Comparison of ENCODE assay signal across 14 cellular contexts in the genomic region with DNA sequence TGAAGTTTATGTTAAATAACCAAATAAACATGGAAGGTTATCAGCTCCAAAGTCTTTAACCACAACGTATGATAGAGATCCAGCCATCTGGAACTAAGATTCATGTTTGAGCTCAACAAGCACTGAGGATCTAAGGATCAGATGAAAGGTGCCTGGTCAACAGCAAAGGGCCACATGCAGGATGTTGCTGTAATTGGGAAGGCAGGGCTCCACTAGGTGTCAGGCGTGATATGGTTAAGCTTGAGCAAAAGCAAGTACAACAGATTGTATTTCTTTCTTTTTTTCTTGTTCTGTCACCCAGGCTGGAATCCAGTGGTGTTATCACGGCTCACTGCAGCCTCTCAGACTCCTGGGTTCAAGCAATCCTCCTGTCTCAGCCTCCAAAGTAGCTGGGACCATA. TPM values are rescaled to one million over a fixed set of nuclear protein-coding genes. Genes with fewer than 3 reads are reported as not detected.
DNase-seq lines count a peak whose midpoint lies in the region; ATAC-seq, FAIRE-seq and TF ChIP-seq lines count a peak whose summit lies in the region.
"Had no signal": no experiment of that assay in that cellular context is flagged by ENCODE, and none has a peak within 500 bp of the region (broad histone marks: within the 10 kb centered on the region; RNA-seq: fewer than 3 reads in every experiment).

No MANE protein-coding gene starts in this region.

- H3K9ac ChIP-seq in GM12878 (ENCODE audit: control insufficient read depth, insufficient read depth, low read length), result no peak overlapping the region
- H3K9ac ChIP-seq in liver (ENCODE audit: low read depth in 1 of 2, low read length in 2 of 2), result no peak overlapping the region

- H2AFZ ChIP-seq in GM12878 (ENCODE audit: control insufficient read depth, low read depth, low read length), result no peak overlapping the region

- H3K4me3 Mint-ChIP-seq in stimulated activated effector memory CD8-positive, alpha-beta T cell treated with anti-CD3 and anti-CD28 coated beads, Interleukin-12 subunit alpha, Interleukin-12 subunit beta, amount 100 ng/mL, for 72 hours, result no peak overlapping the region
- H3K4me3 Mint-ChIP-seq: naive thymus-derived CD8-positive, alpha-beta T cell had no signal

- no peak overlapping the region for H3K4me2 ChIP-seq in GM12878 (ENCODE audit: control insufficient read depth, insufficient read depth)

- no peak overlapping the region for H3K4me3 ChIP-seq in GM06990 (replicated peaks; ENCODE audit: low read depth, low read length)
- no peak overlapping the region for H3K4me3 ChIP-seq in GM12878
- H3K4me3 ChIP-seq in liver (ENCODE audit: low read depth in 1 of 3, low read length in 3 of 3), result no peak overlapping the region
- no peak overlapping the region for H3K4me3 ChIP-seq in breast epithelium
- H3K4me3 ChIP-seq: heart right ventricle, suprapubic skin had no signal

- in situ Hi-C loops in GM12878 (cut with MboI), result no loop called here

- TF ChIP-seq RAD21 in Ishikawa (IDR thresholded peaks at IDR 0.05; ENCODE audit: low read depth), result peak; percentile 27
- peak; percentile 70 for TF ChIP-seq RAD21 in GM12878 (IDR thresholded peaks at IDR 0.05; ENCODE audit: insufficient read depth, low read depth, low read length)
- TF ChIP-seq RAD21 in liver (IDR thresholded peaks at IDR 0.05), result peak; percentile 68 to 74

- H3K36me3 Mint-ChIP-seq in stimulated activated effector memory CD8-positive, alpha-beta T cell treated with anti-CD3 and anti-CD28 coated beads, Interleukin-12 subunit alpha, Interleukin-12 subunit beta, amount 100 ng/mL, for 72 hours, result peaks cover 12% of the 10 kb centered on the region

- 77% methylated on average over 3 of the region's 3 CpGs for WGBS in GM12878 (ENCODE audit: insufficient coverage, insufficient replicate concordance, low lambda C conversion rate, missing lambda C conversion rate)
- WGBS in liver, result 56% methylated on average over 3 of the region's 3 CpGs

- RAD21 ChIA-PET in GM12878 (lab: Charles Lee; ENCODE audit: unreplicated experiment), result interaction anchor here (0.5 kb wide), 1 partner anchor 114 kb away, joined by 3 read pairs; no protein-coding TSS in a partner anchor

- no peaks in the 10 kb centered on the region for H3K9me3 Mint-ChIP-seq in stimulated activated effector memory CD8-positive, alpha-beta T cell treated with anti-CD3 and anti-CD28 coated beads, Interleukin-12 subunit alpha, Interleukin-12 subunit beta, amount 100 ng/mL, for 72 hours
- H3K9me3 Mint-ChIP-seq: naive thymus-derived CD8-positive, alpha-beta T cell had no signal

- H3K4me1 ChIP-seq in GM12878 (ENCODE audit: control insufficient read depth, insufficient read depth, low read length), result peaks cover 12% of the 10 kb centered on the region
- peaks cover 0 to 10% (median 8%) of the 10 kb centered on the region in 4 donors for H3K4me1 ChIP-seq in liver (ENCODE audit: control insufficient read depth in 4 of 4, insufficient read depth in 4 of 4, low read length in 3 of 4)
- H3K4me1 ChIP-seq in breast epithelium, result no peaks in the 10 kb centered on the region
- H3K4me1 ChIP-seq: heart right ventricle had no signal

- TF ChIP-seq EP300 in Ishikawa (IDR thresholded peaks at IDR 0.05; ENCODE audit: borderline replicate concordance) (no peak), GM12878 (IDR thresholded peaks at IDR 0.05; ENCODE audit: borderline replicate concordance in 1 of 2, control insufficient read depth in 1 of 2, low read depth in 2 of 2, low read length in 2 of 2) (no peak)

- intact Hi-C loops in GM12878 (cut with micrococcal nuclease; ENCODE audit: unreplicated experiment), result no loop called here
- intact Hi-C loops in breast epithelium (cut with DNase I; ENCODE audit: low total_unique reads), result loop anchor here (5.0 kb wide), 1 partner anchor 1068 kb away; no protein-coding TSS in a partner anchor

- TF ChIP-seq CTCF in GM06990 (IDR thresholded peaks at IDR 0.05; ENCODE audit: insufficient read depth, low read length, poor library complexity, severe bottlenecking) (peak; percentile 42), GM12878 (IDR thresholded peaks at IDR 0.05 in 2 of 3, conservative IDR thresholded peaks at IDR 0.05 in 1 of 3; ENCODE audit: control insufficient read depth in 2 of 3, extremely low read depth in 1 of 3, insufficient read depth in 1 of 3, low read depth in 3 of 3, low read length in 3 of 3) (peak in 2 of 3 experiments; percentile 29 to 47; a peak in 3 of 6 replicates), liver (IDR thresholded peaks at IDR 0.05; ENCODE audit: low read depth, low read length, missing input control) (peak; percentile 21), breast epithelium (IDR thresholded peaks at IDR 0.05) (no peak)

- SMC1A ChIA-PET in GM12878 (lab: Charles Lee; ENCODE audit: uncharacterized antibody, unreplicated experiment), result interaction anchor here (1.1 to 1.6 kb wide), 5 partner anchors 9 to 165 kb away, joined by 3 to 9 read pairs (median 4); partner anchors contain the start of gene EBPL

- no peaks in the 10 kb centered on the region; the same call in 1 of the 2 replicates for H4K20me1 ChIP-seq in GM12878 (ENCODE audit: control insufficient read depth, insufficient read depth)

- no peaks in the 10 kb centered on the region; the same call in 1 of the 2 replicates for H3K36me3 ChIP-seq in GM06990 (ENCODE audit: control insufficient read depth, insufficient read depth, low read length)
- H3K36me3 ChIP-seq in GM12878 (ENCODE audit: control insufficient read depth in 2 of 2, insufficient read depth in 2 of 2, low read length in 1 of 2), result no peaks in the 10 kb centered on the region
- H3K36me3 ChIP-seq in liver (ENCODE audit: control insufficient read depth in 4 of 4, insufficient read depth in 3 of 4, low read depth in 1 of 4, low read length in 3 of 4), result peaks cover 0 to 7% (median under 1%) of the 10 kb centered on the region in 4 donors
- H3K36me3 ChIP-seq in breast epithelium, result no peaks in the 10 kb centered on the region

- TF ChIP-seq POLR2A in GM12878 (IDR thresholded peaks at IDR 0.05; ENCODE audit: low read depth, low read length) (no peak), breast epithelium (IDR thresholded peaks at IDR 0.05) (no peak)

- peaks cover 9% of the 10 kb centered on the region for H3K4me1 Mint-ChIP-seq in stimulated activated effector memory CD8-positive, alpha-beta T cell treated with anti-CD3 and anti-CD28 coated beads, Interleukin-12 subunit alpha, Interleukin-12 subunit beta, amount 100 ng/mL, for 72 hours

- CTCF ChIA-PET in GM12878 (lab: Yijun Ruan, JAX), result interaction anchor here (1.2 to 1.8 kb wide), 3 partner anchors 108 to 171 kb away, joined by 3 to 12 read pairs (median 4); no protein-coding TSS in a partner anchor

- POLR2A ChIA-PET in GM12878 (lab: Charles Lee), result no interaction called here

- H3K27ac ChIP-seq in GM12878 (ENCODE audit: control insufficient read depth, insufficient read depth), result no peak overlapping the region
- H3K27ac ChIP-seq in liver (ENCODE audit: low read depth in 1 of 2, low read length in 2 of 2), result no peak overlapping the region
- no peak overlapping the region for H3K27ac ChIP-seq in breast epithelium
- H3K27ac ChIP-seq: heart right ventricle, suprapubic skin had no signal

- no peak for FAIRE-seq in GM12878 (lab: Jason Lieb, UNC)

- BruUV-seq in GM12878 (replicated peaks; lab: Mats Ljungman, UMichigan), result no TSS peak

- H3K27ac Mint-ChIP-seq in stimulated activated effector memory CD8-positive, alpha-beta T cell treated with anti-CD3 and anti-CD28 coated beads, Interleukin-12 subunit alpha, Interleukin-12 subunit beta, amount 100 ng/mL, for 72 hours, result no peak overlapping the region

- no peak; the same call in 2 of the 3 replicates for ATAC-seq in GM12878
- ATAC-seq in stimulated activated effector memory CD8-positive, alpha-beta T cell treated with anti-CD3 and anti-CD28 coated beads, Interleukin-12 subunit alpha, Interleukin-12 subunit beta, amount 100 ng/mL, for 72 hours, result no peak
- ATAC-seq: heart right ventricle had no signal

- DNase-seq in GM06990 (ENCODE audit: extremely low read depth, insufficient read length) (no peak), GM12878 (ENCODE audit: low read depth, low spot score) (no peak), SHP77 (lab: John Stamatoyannopoulos, UW) (no peak), breast epithelium (ENCODE audit: low spot score in 2 of 2) (no peak), NCI-H2196 (lab: John Stamatoyannopoulos, UW; ENCODE audit: unreplicated experiment) (no peak)
- DNase-seq in stimulated activated effector memory CD8-positive, alpha-beta T cell treated with anti-CD3 and anti-CD28 coated beads, Interleukin-12 subunit alpha, Interleukin-12 subunit beta, amount 100 ng/mL, for 72 hours (ENCODE audit: low spot score in 2 of 2), result no peak
- DNase-seq: activated CD4-positive, alpha-beta T cell treated with anti-CD3 and anti-CD28 coated beads, Interleukin-2, amount 50 U/mL, for 1 hour; heart right ventricle; stimulated activated CD4-positive, alpha-beta T cell treated with anti-CD3 and anti-CD28 coated beads, Interleukin-1b, Interleukin-23, amount 100 ng/mL, for 48 hours had no signal

- no peaks in the 10 kb centered on the region for H3K27me3 ChIP-seq in GM06990 (replicated peaks; ENCODE audit: control insufficient read depth, insufficient read depth, low read length)
- H3K27me3 ChIP-seq in GM12878 (replicated peaks in 1 of 2; ENCODE audit: control insufficient read depth in 2 of 2, insufficient read depth in 2 of 2, low read length in 1 of 2), result no peaks in the 10 kb centered on the region
- H3K27me3 ChIP-seq in liver (ENCODE audit: control insufficient read depth in 4 of 4, insufficient read depth in 4 of 4, low read length in 3 of 4), result no peaks in the 10 kb centered on the region
- H3K27me3 ChIP-seq in breast epithelium, result no peaks in the 10 kb centered on the region
- H3K27me3 ChIP-seq: heart right ventricle, suprapubic skin had no signal

- H3K9me3 ChIP-seq in GM12878 (replicated peaks; ENCODE audit: control insufficient read depth, insufficient read depth, low read length) (no peaks in the 10 kb centered on the region), liver (ENCODE audit: control insufficient read depth in 4 of 4, low read length in 3 of 4) (no peaks in the 10 kb centered on the region), breast epithelium (no peaks in the 10 kb centered on the region)
- H3K9me3 ChIP-seq: heart right ventricle, suprapubic skin had no signal

- peaks cover 6% of the 10 kb centered on the region for H3K79me2 ChIP-seq in GM12878 (ENCODE audit: control insufficient read depth, insufficient read depth, low read length)

RNA-seq across cellular contexts. Expression of gene EBPL, which starts 12.0 kb away (rescaled TPM):
- total RNA-seq in GM12878 (2013; cell fraction: nucleolus; rRNA removed), result 9.8 and 11.8 TPM in 2 replicates
- total RNA-seq in GM12878 (2014; rRNA removed), result 56.5 and 57.4 TPM in 2 replicates
- 35.1 and 35.8 TPM in 2 replicates for total RNA-seq in GM12878 (2014; rRNA removed; fragmentation: Illumina TruSeq; extraction: Trizol)
- total RNA-seq in GM12878 (2021), result 42.4 and 43.0 TPM in 2 replicates
- polyA plus RNA-seq in GM12878 (2011; ENCODE audit: low read depth), result 36.8 TPM
- polyA plus RNA-seq in GM12878 (2011; rRNA removed), result 44.5 and 61.5 TPM in 2 replicates
- 37.4 and 50.9 TPM in 2 replicates for polyA plus RNA-seq in GM12878 (2011; cell fraction: cytosol; rRNA removed)
- 18.4 and 21.6 TPM in 2 replicates for polyA plus RNA-seq in GM12878 (2011; cell fraction: nucleus; rRNA removed)
- 36.7 and 46.0 TPM in 2 replicates for polyA plus RNA-seq in GM12878 (2012)
- polyA plus RNA-seq in GM12878 (2014; fragmentation: Illumina TruSeq; extraction: Trizol), result 39.8 and 41.9 TPM in 2 replicates
- polyA plus RNA-seq in GM12878 (2014; fragmentation: Nextera tagmentation; extraction: Ambion mirVana), result 10 to 100 TPM in 1 of 2 experiments, 1 to 10 TPM in 1; 6.2 to 16.7 TPM
- 59.3 and 72.8 TPM in 2 replicates for polyA plus RNA-seq in GM12878 (2014; rRNA removed)
- 10 to 100 TPM; 52.5 to 67.6 TPM for polyA plus RNA-seq in GM12878 (2016; fragmentation: Nextera tagmentation; extraction: Ambion mirVana)
- polyA minus RNA-seq in GM12878 (2011; rRNA and poly(A)+ RNA removed), result 16.5 and 24.2 TPM in 2 replicates
- 7.1 and 8.8 TPM in 2 replicates for polyA minus RNA-seq in GM12878 (2011; cell fraction: cytosol; rRNA and poly(A)+ RNA removed)
- 3.7 and 6.3 TPM in 2 replicates for polyA minus RNA-seq in GM12878 (2011; cell fraction: nucleus; rRNA and poly(A)+ RNA removed)
- total RNA-seq in liver, result 10 to 100 TPM; 44.3 to 48.0 TPM
- polyA plus RNA-seq in liver, result 100 to 1,000 TPM in 1 of 2 donors, 10 to 100 TPM in 1; 53.5 to 122 TPM
- total RNA-seq in breast epithelium, result 100 to 1,000 TPM in 1 of 3 donors, 10 to 100 TPM in 2; 33.3 to 104 (median 80.1) TPM

RNA-seq across cellular contexts. Expression of gene ARL11, which starts 50.9 kb away (rescaled TPM):
- 10.1 and 10.3 TPM in 2 replicates for total RNA-seq in GM12878 (2013; cell fraction: nucleolus; rRNA removed)
- total RNA-seq in GM12878 (2014; rRNA removed), result 3.8 and 4.1 TPM in 2 replicates
- total RNA-seq in GM12878 (2014; rRNA removed; fragmentation: Illumina TruSeq; extraction: Trizol), result 5.9 TPM in 2 replicates
- total RNA-seq in GM12878 (2021), result 5.3 and 5.6 TPM in 2 replicates
- polyA plus RNA-seq in GM12878 (2011; ENCODE audit: low read depth), result 2.3 TPM
- 1.6 and 2.3 TPM in 2 replicates for polyA plus RNA-seq in GM12878 (2011; rRNA removed)
- 1.0 and 1.4 TPM in 2 replicates for polyA plus RNA-seq in GM12878 (2011; cell fraction: cytosol; rRNA removed)
- polyA plus RNA-seq in GM12878 (2011; cell fraction: nucleus; rRNA removed), result 0.61 and 0.69 TPM in 2 replicates
- 3.2 and 3.4 TPM in 2 replicates for polyA plus RNA-seq in GM12878 (2012)
- polyA plus RNA-seq in GM12878 (2014; fragmentation: Illumina TruSeq; extraction: Trizol), result 4.3 and 4.8 TPM in 2 replicates
- polyA plus RNA-seq in GM12878 (2014; fragmentation: Nextera tagmentation; extraction: Ambion mirVana), result 1 to 10 TPM; 2.0 to 2.6 TPM
- polyA plus RNA-seq in GM12878 (2014; rRNA removed), result 7.2 and 7.4 TPM in 2 replicates
- 1 to 10 TPM; 4.0 to 5.3 TPM for polyA plus RNA-seq in GM12878 (2016; fragmentation: Nextera tagmentation; extraction: Ambion mirVana)
- polyA minus RNA-seq in GM12878 (2011; rRNA and poly(A)+ RNA removed), result 1.2 and 2.1 TPM in 2 replicates
- 0.80 TPM in 1 of 2 replicates, not detected in the other for polyA minus RNA-seq in GM12878 (2011; cell fraction: cytosol; rRNA and poly(A)+ RNA removed)
- polyA minus RNA-seq in GM12878 (2011; cell fraction: nucleus; rRNA and poly(A)+ RNA removed), result 0.85 and 1.8 TPM in 2 replicates
- total RNA-seq in liver, result 1 to 10 TPM in 1 of 2 donors, under 1 TPM in 1; 0.75 to 1.5 TPM
- under 1 TPM; 0.11 to 0.43 TPM for polyA plus RNA-seq in liver
- 1 to 10 TPM in 2 of 3 donors, under 1 TPM in 1; 0.98 to 1.4 (median 1.3) TPM for total RNA-seq in breast epithelium
- total RNA-seq: RPMI7951 had no signal

Comparison
In these comparisons a context has a peak if more than half of its experiments do, and no peak if none do; other contexts are left out.
1. CTCF ChIP-seq: peak in GM06990 (single experiment), GM12878 (2 of 3) and liver (single experiment); none in breast epithelium (0 of 3).